In the genomic region with DNA sequence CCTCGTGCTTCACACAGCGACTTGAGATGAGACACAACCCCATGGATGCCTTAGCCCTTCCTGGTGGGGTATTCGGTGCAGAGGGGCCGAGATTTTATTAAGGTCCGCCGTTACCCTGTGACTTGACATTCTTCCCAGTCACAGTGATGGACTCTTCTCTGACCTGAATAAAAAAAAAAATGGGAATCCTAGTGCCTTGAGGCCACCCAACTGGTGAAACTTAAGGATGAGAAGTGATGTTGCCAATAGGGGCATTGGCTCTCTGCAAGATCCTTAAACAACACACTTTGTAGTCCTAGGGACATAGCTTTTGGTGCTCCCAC, we compare ENCODE assay signal across 1 cellular context.
TF ChIP-seq lines count a peak whose summit lies in the region.

No MANE protein-coding gene starts in this region.

TF ChIP-seq in K562, 482 proteins besides CTCF, POLR2A, EP300 and RAD21 (continued from another document and continues in another):
- no peak for TF ChIP-seq CBX8 (IDR thresholded peaks at IDR 0.05; ENCODE audit: borderline replicate concordance, extremely low read depth, low read depth, low read length, poor library complexity, severe bottlenecking)
- peak; percentile 4 for TF ChIP-seq BRD9 (IDR thresholded peaks at IDR 0.05; ENCODE audit: low read depth, partially characterized antibody)
- no peak for TF ChIP-seq CREM (IDR thresholded peaks at IDR 0.05; ENCODE audit: low read depth)
- no peak for TF ChIP-seq ETS2 (tag; IDR thresholded peaks at IDR 0.05; ENCODE audit: borderline replicate concordance, poor library complexity, severe bottlenecking)
- no peak for TF ChIP-seq NR4A1 (CRISPR knock-in tag; IDR thresholded peaks at IDR 0.05)
- no peak for TF ChIP-seq NR4A1 (tag; IDR thresholded peaks at IDR 0.05)
- TF ChIP-seq ZNF431 (CRISPR knock-in tag; IDR thresholded peaks at IDR 0.05), result peak; percentile 14
- TF ChIP-seq SAFB (IDR thresholded peaks at IDR 0.05; ENCODE audit: borderline replicate concordance, low read depth, low read length), result no peak
- no peak for TF ChIP-seq KDM2B (CRISPR knock-in tag; IDR thresholded peaks at IDR 0.05)
- TF ChIP-seq, protein P1, sequence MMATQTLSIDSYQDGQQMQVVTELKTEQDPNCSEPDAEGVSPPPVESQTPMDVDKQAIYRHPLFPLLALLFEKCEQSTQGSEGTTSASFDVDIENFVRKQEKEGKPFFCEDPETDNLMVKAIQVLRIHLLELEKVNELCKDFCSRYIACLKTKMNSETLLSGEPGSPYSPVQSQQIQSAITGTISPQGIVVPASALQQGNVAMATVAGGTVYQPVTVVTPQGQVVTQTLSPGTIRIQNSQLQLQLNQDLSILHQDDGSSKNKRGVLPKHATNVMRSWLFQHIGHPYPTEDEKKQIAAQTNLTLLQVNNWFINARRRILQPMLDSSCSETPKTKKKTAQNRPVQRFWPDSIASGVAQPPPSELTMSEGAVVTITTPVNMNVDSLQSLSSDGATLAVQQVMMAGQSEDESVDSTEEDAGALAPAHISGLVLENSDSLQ (IDR thresholded peaks at IDR 0.05), result no peak
- no peak for TF ChIP-seq ZNF764 (CRISPR knock-in tag; IDR thresholded peaks at IDR 0.05; ENCODE audit: low read depth)
- no peak for TF ChIP-seq PTTG1 (tag; IDR thresholded peaks at IDR 0.05; ENCODE audit: low read depth)
- TF ChIP-seq, protein P2, sequence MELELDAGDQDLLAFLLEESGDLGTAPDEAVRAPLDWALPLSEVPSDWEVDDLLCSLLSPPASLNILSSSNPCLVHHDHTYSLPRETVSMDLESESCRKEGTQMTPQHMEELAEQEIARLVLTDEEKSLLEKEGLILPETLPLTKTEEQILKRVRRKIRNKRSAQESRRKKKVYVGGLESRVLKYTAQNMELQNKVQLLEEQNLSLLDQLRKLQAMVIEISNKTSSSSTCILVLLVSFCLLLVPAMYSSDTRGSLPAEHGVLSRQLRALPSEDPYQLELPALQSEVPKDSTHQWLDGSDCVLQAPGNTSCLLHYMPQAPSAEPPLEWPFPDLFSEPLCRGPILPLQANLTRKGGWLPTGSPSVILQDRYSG (tag; conservative IDR thresholded peaks at IDR 0.05; ENCODE audit: low read depth), result peak; percentile 17; the same call in 1 of the 2 replicates
- TF ChIP-seq, protein P3, sequence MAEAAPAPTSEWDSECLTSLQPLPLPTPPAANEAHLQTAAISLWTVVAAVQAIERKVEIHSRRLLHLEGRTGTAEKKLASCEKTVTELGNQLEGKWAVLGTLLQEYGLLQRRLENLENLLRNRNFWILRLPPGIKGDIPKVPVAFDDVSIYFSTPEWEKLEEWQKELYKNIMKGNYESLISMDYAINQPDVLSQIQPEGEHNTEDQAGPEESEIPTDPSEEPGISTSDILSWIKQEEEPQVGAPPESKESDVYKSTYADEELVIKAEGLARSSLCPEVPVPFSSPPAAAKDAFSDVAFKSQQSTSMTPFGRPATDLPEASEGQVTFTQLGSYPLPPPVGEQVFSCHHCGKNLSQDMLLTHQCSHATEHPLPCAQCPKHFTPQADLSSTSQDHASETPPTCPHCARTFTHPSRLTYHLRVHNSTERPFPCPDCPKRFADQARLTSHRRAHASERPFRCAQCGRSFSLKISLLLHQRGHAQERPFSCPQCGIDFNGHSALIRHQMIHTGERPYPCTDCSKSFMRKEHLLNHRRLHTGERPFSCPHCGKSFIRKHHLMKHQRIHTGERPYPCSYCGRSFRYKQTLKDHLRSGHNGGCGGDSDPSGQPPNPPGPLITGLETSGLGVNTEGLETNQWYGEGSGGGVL (CRISPR knock-in tag; IDR thresholded peaks at IDR 0.05), result no peak
- TF ChIP-seq, protein P4, sequence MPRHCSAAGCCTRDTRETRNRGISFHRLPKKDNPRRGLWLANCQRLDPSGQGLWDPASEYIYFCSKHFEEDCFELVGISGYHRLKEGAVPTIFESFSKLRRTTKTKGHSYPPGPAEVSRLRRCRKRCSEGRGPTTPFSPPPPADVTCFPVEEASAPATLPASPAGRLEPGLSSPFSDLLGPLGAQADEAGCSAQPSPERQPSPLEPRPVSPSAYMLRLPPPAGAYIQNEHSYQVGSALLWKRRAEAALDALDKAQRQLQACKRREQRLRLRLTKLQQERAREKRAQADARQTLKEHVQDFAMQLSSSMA (CRISPR knock-in tag; IDR thresholded peaks at IDR 0.05), result no peak
- no peak for TF ChIP-seq ASH1L (IDR thresholded peaks at IDR 0.05; ENCODE audit: borderline replicate concordance, low read depth, partially characterized antibody)
- no peak for TF ChIP-seq TARDBP (IDR thresholded peaks at IDR 0.05)
- TF ChIP-seq, protein P5, sequence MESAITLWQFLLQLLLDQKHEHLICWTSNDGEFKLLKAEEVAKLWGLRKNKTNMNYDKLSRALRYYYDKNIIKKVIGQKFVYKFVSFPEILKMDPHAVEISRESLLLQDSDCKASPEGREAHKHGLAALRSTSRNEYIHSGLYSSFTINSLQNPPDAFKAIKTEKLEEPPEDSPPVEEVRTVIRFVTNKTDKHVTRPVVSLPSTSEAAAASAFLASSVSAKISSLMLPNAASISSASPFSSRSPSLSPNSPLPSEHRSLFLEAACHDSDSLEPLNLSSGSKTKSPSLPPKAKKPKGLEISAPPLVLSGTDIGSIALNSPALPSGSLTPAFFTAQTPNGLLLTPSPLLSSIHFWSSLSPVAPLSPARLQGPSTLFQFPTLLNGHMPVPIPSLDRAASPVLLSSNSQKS (CRISPR knock-in tag; IDR thresholded peaks at IDR 0.05), result no peak
- TF ChIP-seq, protein P6, sequence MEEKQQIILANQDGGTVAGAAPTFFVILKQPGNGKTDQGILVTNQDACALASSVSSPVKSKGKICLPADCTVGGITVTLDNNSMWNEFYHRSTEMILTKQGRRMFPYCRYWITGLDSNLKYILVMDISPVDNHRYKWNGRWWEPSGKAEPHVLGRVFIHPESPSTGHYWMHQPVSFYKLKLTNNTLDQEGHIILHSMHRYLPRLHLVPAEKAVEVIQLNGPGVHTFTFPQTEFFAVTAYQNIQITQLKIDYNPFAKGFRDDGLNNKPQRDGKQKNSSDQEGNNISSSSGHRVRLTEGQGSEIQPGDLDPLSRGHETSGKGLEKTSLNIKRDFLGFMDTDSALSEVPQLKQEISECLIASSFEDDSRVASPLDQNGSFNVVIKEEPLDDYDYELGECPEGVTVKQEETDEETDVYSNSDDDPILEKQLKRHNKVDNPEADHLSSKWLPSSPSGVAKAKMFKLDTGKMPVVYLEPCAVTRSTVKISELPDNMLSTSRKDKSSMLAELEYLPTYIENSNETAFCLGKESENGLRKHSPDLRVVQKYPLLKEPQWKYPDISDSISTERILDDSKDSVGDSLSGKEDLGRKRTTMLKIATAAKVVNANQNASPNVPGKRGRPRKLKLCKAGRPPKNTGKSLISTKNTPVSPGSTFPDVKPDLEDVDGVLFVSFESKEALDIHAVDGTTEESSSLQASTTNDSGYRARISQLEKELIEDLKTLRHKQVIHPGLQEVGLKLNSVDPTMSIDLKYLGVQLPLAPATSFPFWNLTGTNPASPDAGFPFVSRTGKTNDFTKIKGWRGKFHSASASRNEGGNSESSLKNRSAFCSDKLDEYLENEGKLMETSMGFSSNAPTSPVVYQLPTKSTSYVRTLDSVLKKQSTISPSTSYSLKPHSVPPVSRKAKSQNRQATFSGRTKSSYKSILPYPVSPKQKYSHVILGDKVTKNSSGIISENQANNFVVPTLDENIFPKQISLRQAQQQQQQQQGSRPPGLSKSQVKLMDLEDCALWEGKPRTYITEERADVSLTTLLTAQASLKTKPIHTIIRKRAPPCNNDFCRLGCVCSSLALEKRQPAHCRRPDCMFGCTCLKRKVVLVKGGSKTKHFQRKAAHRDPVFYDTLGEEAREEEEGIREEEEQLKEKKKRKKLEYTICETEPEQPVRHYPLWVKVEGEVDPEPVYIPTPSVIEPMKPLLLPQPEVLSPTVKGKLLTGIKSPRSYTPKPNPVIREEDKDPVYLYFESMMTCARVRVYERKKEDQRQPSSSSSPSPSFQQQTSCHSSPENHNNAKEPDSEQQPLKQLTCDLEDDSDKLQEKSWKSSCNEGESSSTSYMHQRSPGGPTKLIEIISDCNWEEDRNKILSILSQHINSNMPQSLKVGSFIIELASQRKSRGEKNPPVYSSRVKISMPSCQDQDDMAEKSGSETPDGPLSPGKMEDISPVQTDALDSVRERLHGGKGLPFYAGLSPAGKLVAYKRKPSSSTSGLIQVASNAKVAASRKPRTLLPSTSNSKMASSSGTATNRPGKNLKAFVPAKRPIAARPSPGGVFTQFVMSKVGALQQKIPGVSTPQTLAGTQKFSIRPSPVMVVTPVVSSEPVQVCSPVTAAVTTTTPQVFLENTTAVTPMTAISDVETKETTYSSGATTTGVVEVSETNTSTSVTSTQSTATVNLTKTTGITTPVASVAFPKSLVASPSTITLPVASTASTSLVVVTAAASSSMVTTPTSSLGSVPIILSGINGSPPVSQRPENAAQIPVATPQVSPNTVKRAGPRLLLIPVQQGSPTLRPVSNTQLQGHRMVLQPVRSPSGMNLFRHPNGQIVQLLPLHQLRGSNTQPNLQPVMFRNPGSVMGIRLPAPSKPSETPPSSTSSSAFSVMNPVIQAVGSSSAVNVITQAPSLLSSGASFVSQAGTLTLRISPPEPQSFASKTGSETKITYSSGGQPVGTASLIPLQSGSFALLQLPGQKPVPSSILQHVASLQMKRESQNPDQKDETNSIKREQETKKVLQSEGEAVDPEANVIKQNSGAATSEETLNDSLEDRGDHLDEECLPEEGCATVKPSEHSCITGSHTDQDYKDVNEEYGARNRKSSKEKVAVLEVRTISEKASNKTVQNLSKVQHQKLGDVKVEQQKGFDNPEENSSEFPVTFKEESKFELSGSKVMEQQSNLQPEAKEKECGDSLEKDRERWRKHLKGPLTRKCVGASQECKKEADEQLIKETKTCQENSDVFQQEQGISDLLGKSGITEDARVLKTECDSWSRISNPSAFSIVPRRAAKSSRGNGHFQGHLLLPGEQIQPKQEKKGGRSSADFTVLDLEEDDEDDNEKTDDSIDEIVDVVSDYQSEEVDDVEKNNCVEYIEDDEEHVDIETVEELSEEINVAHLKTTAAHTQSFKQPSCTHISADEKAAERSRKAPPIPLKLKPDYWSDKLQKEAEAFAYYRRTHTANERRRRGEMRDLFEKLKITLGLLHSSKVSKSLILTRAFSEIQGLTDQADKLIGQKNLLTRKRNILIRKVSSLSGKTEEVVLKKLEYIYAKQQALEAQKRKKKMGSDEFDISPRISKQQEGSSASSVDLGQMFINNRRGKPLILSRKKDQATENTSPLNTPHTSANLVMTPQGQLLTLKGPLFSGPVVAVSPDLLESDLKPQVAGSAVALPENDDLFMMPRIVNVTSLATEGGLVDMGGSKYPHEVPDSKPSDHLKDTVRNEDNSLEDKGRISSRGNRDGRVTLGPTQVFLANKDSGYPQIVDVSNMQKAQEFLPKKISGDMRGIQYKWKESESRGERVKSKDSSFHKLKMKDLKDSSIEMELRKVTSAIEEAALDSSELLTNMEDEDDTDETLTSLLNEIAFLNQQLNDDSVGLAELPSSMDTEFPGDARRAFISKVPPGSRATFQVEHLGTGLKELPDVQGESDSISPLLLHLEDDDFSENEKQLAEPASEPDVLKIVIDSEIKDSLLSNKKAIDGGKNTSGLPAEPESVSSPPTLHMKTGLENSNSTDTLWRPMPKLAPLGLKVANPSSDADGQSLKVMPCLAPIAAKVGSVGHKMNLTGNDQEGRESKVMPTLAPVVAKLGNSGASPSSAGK (IDR thresholded peaks at IDR 0.05), result peak; percentile 80; the same call in 1 of the 2 replicates
- TF ChIP-seq, protein P7, sequence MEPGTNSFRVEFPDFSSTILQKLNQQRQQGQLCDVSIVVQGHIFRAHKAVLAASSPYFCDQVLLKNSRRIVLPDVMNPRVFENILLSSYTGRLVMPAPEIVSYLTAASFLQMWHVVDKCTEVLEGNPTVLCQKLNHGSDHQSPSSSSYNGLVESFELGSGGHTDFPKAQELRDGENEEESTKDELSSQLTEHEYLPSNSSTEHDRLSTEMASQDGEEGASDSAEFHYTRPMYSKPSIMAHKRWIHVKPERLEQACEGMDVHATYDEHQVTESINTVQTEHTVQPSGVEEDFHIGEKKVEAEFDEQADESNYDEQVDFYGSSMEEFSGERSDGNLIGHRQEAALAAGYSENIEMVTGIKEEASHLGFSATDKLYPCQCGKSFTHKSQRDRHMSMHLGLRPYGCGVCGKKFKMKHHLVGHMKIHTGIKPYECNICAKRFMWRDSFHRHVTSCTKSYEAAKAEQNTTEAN (CRISPR knock-in tag; IDR thresholded peaks at IDR 0.05), result no peak
- TF ChIP-seq CBX5 (IDR thresholded peaks at IDR 0.05; ENCODE audit: borderline replicate concordance, low read depth), result no peak
- TF ChIP-seq, protein P8, sequence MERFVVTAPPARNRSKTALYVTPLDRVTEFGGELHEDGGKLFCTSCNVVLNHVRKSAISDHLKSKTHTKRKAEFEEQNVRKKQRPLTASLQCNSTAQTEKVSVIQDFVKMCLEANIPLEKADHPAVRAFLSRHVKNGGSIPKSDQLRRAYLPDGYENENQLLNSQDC (CRISPR knock-in tag; IDR thresholded peaks at IDR 0.05), result no peak
- TF ChIP-seq, protein P9, sequence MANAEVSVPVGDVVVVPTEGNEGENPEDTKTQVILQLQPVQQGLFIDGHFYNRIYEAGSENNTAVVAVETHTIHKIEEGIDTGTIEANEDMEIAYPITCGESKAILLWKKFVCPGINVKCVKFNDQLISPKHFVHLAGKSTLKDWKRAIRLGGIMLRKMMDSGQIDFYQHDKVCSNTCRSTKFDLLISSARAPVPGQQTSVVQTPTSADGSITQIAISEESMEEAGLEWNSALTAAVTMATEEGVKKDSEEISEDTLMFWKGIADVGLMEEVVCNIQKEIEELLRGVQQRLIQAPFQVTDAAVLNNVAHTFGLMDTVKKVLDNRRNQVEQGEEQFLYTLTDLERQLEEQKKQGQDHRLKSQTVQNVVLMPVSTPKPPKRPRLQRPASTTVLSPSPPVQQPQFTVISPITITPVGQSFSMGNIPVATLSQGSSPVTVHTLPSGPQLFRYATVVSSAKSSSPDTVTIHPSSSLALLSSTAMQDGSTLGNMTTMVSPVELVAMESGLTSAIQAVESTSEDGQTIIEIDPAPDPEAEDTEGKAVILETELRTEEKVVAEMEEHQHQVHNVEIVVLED (CRISPR knock-in tag; IDR thresholded peaks at IDR 0.05), result no peak
- TF ChIP-seq ZC3H11A (IDR thresholded peaks at IDR 0.05; ENCODE audit: low read depth, low read length), result no peak
- TF ChIP-seq BRF1 (IDR thresholded peaks at IDR 0.05; ENCODE audit: borderline replicate concordance, extremely low read depth, insufficient read length), result no peak
- TF ChIP-seq ETV6 (IDR thresholded peaks at IDR 0.05; ENCODE audit: borderline replicate concordance in 1 of 2, low read depth in 2 of 2, low read length in 1 of 2), result no peak; a peak in 1 of 4 replicates
- TF ChIP-seq ETV6 (CRISPR knock-in tag; IDR thresholded peaks at IDR 0.05; ENCODE audit: borderline replicate concordance), result no peak
